1 cellular context compared by ENCODE assay signal in the genomic region with DNA sequence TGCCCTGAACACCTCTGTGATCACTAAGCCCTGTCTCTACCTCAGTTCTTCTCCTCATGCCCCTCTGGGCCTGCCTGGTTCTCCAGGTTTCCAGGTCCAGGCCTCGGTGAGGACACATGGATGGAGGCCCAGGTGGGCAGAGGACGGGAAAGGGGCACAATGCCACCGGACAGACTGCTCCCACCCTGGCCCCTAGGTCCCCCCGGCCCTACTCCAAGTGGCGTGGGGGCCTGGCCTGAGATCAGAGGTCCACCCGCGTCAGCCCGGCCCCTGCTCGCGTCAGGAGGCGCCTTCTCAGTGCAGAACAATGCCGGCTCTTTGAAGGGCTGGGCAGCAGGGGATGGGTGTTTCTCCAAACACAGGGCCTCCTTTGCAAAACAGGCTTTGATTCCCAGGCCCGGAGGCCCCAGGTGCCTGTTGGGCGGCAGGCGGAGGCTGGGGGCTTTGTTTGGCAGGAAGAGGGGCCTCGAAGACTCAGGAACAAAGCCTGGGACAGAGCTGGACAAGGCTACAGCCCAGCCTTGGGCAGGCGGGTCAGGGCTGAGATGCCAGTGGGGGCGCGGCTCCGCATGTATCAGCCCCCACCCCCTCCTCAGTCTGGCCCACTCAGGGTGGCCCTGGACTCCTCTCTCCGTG.
TF ChIP-seq lines count a peak whose summit lies in the region.

No MANE protein-coding gene starts in this region.

TF ChIP-seq in HepG2, 621 proteins besides CTCF, POLR2A, EP300 and RAD21 (continued from another document and continues in another):
- TF ChIP-seq ZBTB44 (CRISPR knock-in tag; IDR thresholded peaks at IDR 0.05) (no peak), ZNF282 (IDR thresholded peaks at IDR 0.05; ENCODE audit: partially characterized antibody) (no peak), GATA4 (IDR thresholded peaks at IDR 0.05; ENCODE audit: borderline replicate concordance, low read depth) (peak; percentile 82; the same call in 1 of the 2 replicates), ZFP41 (CRISPR knock-in tag; IDR thresholded peaks at IDR 0.05; ENCODE audit: borderline replicate concordance) (no peak), ZNF383 (CRISPR knock-in tag; IDR thresholded peaks at IDR 0.05; ENCODE audit: borderline replicate concordance) (no peak), GATAD1 (CRISPR knock-in tag; IDR thresholded peaks at IDR 0.05) (0 out of 2 replicates have a peak, but pooled peaks have one; percentile 18), RBM22 (optimal IDR thresholded peaks at IDR 0.05; ENCODE audit: low read length) (no peak), RFX3 (CRISPR knock-in tag; IDR thresholded peaks at IDR 0.05) (no peak), SP2 (CRISPR knock-in tag; IDR thresholded peaks at IDR 0.05) (no peak), ZFX (CRISPR knock-in tag; IDR thresholded peaks at IDR 0.05; ENCODE audit: low read depth) (peak; percentile 92), SNAI1 (CRISPR knock-in tag; IDR thresholded peaks at IDR 0.05; ENCODE audit: borderline replicate concordance) (no peak), ZNF883 (CRISPR knock-in tag; IDR thresholded peaks at IDR 0.05; ENCODE audit: not compliant biosample characterization) (no peak), THRA (CRISPR knock-in tag; IDR thresholded peaks at IDR 0.05; ENCODE audit: borderline replicate concordance) (no peak; the same call in 1 of the 2 replicates), BRF2 (CRISPR knock-in tag; IDR thresholded peaks at IDR 0.05) (no peak), KLF15 (CRISPR knock-in tag; IDR thresholded peaks at IDR 0.05; ENCODE audit: borderline replicate concordance) (no peak), ETV5 (CRISPR knock-in tag; IDR thresholded peaks at IDR 0.05; ENCODE audit: borderline replicate concordance) (peak; percentile 97), ZNF468 (CRISPR knock-in tag; IDR thresholded peaks at IDR 0.05) (no peak), ZNF350 (CRISPR knock-in tag; IDR thresholded peaks at IDR 0.05; ENCODE audit: borderline replicate concordance, low read depth) (no peak), KDM2A (CRISPR knock-in tag; IDR thresholded peaks at IDR 0.05; ENCODE audit: borderline replicate concordance, low read depth) (peak; percentile 74), NR0B2 (CRISPR knock-in tag; IDR thresholded peaks at IDR 0.05) (peak; percentile 52; the same call in 1 of the 2 replicates), KAT7 (CRISPR knock-in tag; IDR thresholded peaks at IDR 0.05; ENCODE audit: borderline replicate concordance) (no peak; the same call in 1 of the 2 replicates), ZNF264 (CRISPR knock-in tag; IDR thresholded peaks at IDR 0.05) (peak; percentile 47; the same call in 1 of the 2 replicates), CEBPB (IDR thresholded peaks at IDR 0.05; ENCODE audit: borderline replicate concordance, low read depth, low read length) (no peak), ZNF577 (CRISPR knock-in tag; IDR thresholded peaks at IDR 0.05; ENCODE audit: borderline replicate concordance, low read depth) (no peak), ZNF484 (CRISPR knock-in tag; IDR thresholded peaks at IDR 0.05; ENCODE audit: borderline replicate concordance, low read depth) (no peak), ATRX (CRISPR knock-in tag; IDR thresholded peaks at IDR 0.05; ENCODE audit: borderline replicate concordance) (no peak), ZSCAN22 (CRISPR knock-in tag; IDR thresholded peaks at IDR 0.05) (no peak), NFKBIZ (CRISPR knock-in tag; IDR thresholded peaks at IDR 0.05) (no peak; the same call in 1 of the 2 replicates), HIVEP1 (CRISPR knock-in tag; IDR thresholded peaks at IDR 0.05) (no peak), RARA (CRISPR knock-in tag; IDR thresholded peaks at IDR 0.05) (peak; percentile 63; the same call in 1 of the 2 replicates), ZNF576 (CRISPR knock-in tag; IDR thresholded peaks at IDR 0.05) (no peak), SIX1 (CRISPR knock-in tag; IDR thresholded peaks at IDR 0.05; ENCODE audit: borderline replicate concordance) (no peak; the same call in 1 of the 2 replicates), ZNF136 (CRISPR knock-in tag; IDR thresholded peaks at IDR 0.05; ENCODE audit: low read depth) (no peak), ZNF441 (CRISPR knock-in tag; IDR thresholded peaks at IDR 0.05; ENCODE audit: borderline replicate concordance) (no peak), ELF4 (CRISPR knock-in tag; IDR thresholded peaks at IDR 0.05; ENCODE audit: borderline replicate concordance) (no peak), ZKSCAN5 (CRISPR knock-in tag; IDR thresholded peaks at IDR 0.05) (no peak), ZNF775 (CRISPR knock-in tag; IDR thresholded peaks at IDR 0.05; ENCODE audit: borderline replicate concordance) (no peak), FOXM1 (CRISPR knock-in tag; IDR thresholded peaks at IDR 0.05) (no peak), MIER2 (CRISPR knock-in tag; IDR thresholded peaks at IDR 0.05) (0 out of 2 replicates have a peak, but pooled peaks have one; percentile 18), PHF21A (CRISPR knock-in tag; IDR thresholded peaks at IDR 0.05) (peak; percentile 70; the same call in 1 of the 2 replicates), SP140L (CRISPR knock-in tag; IDR thresholded peaks at IDR 0.05; ENCODE audit: borderline replicate concordance) (no peak), MAF1 (CRISPR knock-in tag; IDR thresholded peaks at IDR 0.05; ENCODE audit: borderline replicate concordance) (no peak), AGO1 (IDR thresholded peaks at IDR 0.05; ENCODE audit: low read depth, low read length, poor library complexity, severe bottlenecking) (peak; percentile 34), HOMEZ (CRISPR knock-in tag; IDR thresholded peaks at IDR 0.05; ENCODE audit: low read depth) (no peak), BCLAF1 (IDR thresholded peaks at IDR 0.05) (no peak)
- TF ChIP-seq, protein P1, sequence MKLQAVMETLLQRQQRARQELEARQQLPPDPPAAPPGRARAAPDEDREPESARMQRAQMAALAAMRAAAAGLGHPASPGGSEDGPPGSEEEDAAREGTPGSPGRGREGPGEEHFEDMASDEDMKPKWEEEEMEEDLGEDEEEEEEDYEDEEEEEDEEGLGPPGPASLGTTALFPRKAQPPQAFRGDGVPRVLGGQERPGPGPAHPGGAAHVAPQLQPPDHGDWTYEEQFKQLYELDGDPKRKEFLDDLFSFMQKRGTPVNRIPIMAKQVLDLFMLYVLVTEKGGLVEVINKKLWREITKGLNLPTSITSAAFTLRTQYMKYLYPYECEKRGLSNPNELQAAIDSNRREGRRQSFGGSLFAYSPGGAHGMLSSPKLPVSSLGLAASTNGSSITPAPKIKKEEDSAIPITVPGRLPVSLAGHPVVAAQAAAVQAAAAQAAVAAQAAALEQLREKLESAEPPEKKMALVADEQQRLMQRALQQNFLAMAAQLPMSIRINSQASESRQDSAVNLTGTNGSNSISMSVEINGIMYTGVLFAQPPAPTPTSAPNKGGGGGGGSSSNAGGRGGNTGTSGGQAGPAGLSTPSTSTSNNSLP (IDR thresholded peaks at IDR 0.05; ENCODE audit: low read depth, low read length) = no peak
- TF ChIP-seq, protein P2, sequence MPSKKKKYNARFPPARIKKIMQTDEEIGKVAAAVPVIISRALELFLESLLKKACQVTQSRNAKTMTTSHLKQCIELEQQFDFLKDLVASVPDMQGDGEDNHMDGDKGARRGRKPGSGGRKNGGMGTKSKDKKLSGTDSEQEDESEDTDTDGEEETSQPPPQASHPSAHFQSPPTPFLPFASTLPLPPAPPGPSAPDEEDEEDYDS (CRISPR knock-in tag; IDR thresholded peaks at IDR 0.05) = peak; percentile 69
- TF ChIP-seq, protein P3, sequence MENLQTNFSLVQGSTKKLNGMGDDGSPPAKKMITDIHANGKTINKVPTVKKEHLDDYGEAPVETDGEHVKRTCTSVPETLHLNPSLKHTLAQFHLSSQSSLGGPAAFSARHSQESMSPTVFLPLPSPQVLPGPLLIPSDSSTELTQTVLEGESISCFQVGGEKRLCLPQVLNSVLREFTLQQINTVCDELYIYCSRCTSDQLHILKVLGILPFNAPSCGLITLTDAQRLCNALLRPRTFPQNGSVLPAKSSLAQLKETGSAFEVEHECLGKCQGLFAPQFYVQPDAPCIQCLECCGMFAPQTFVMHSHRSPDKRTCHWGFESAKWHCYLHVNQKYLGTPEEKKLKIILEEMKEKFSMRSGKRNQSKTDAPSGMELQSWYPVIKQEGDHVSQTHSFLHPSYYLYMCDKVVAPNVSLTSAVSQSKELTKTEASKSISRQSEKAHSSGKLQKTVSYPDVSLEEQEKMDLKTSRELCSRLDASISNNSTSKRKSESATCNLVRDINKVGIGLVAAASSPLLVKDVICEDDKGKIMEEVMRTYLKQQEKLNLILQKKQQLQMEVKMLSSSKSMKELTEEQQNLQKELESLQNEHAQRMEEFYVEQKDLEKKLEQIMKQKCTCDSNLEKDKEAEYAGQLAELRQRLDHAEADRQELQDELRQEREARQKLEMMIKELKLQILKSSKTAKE (CRISPR knock-in tag; IDR thresholded peaks at IDR 0.05; ENCODE audit: borderline replicate concordance) = peak; percentile 89; the same call in 1 of the 2 replicates
